18 cellular contexts compared by ENCODE assay signal in the genomic region with DNA sequence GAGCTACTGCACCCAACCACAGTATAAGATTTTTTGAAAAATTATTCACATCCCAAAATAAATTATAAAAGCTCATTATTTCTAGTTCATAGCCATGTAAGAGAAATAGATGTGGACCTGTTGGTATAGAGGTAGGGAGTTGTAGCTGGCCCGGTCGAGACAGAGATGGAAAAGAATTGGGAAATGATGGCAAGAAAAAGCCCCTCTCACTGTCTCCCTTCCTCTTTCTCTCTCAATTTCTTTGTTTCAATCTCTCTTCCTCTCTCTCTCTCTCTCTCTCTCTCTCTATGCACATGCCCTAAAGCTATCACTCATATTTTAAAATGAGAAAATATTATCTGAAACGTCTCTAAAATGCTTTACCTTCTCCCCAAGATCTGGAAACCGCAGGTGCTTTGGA.
"Had no signal": no experiment of that assay in that cellular context is flagged by ENCODE, and none has a peak within 500 bp of the region (broad histone marks: within the 10 kb centered on the region; RNA-seq: fewer than 3 reads in every experiment).

No MANE protein-coding gene starts in this region.

- H3K4me3 ChIP-seq: cardiac muscle cell, esophagus squamous epithelium, mucosa of descending colon, upper lobe of right lung had no signal

- H3K4me3 Mint-ChIP-seq: activated B cell treated with CpG ODN at 0.5 μM for 24 hours; activated CD8-positive, alpha-beta T cell treated with anti-CD3 and anti-CD28 coated beads for 36 hours; activated T-cell treated with anti-CD3 and anti-CD28 coated beads, Interleukin-2, amount 50 U/mL, for 24 hours; naive thymus-derived CD4-positive, alpha-beta T cell had no signal

- H3K27ac Mint-ChIP-seq: activated B cell treated with CpG ODN at 0.5 μM for 24 hours; activated CD8-positive, alpha-beta T cell treated with anti-CD3 and anti-CD28 coated beads for 36 hours; activated naive CD4-positive, alpha-beta T cell treated with anti-CD3 and anti-CD28 coated beads, Interleukin-2, amount 50 U/mL, for 72 hours; activated T-cell treated with anti-CD3 and anti-CD28 coated beads, Interleukin-2, amount 50 U/mL, for 24 hours; naive thymus-derived CD4-positive, alpha-beta T cell; T-helper 2 cell treated with Interferon-gamma antibody and Interleukin-4, amounts not matched to agents 5 μg/mL and 100 μg/mL, for 36 hours had no signal

- DNase-seq: activated B cell treated with CpG ODN at 0.5 μM for 24 hours; activated CD4-positive, alpha-beta T cell treated with anti-CD3 and anti-CD28 coated beads for 48 hours; activated CD8-positive, alpha-beta T cell treated with anti-CD3 and anti-CD28 coated beads for 36 hours; activated gamma-delta T cell treated with Interleukin-2 at 50 U/mL for 16 hours; activated T-cell treated with anti-CD3 and anti-CD28 coated beads, Interleukin-2, amount 50 U/mL, for 24 hours; effector memory CD4-positive, alpha-beta T cell; esophagus squamous epithelium; left ventricle myocardium superior; mucosa of descending colon; naive thymus-derived CD4-positive, alpha-beta T cell; retina; stimulated activated naive CD4-positive, alpha-beta T cell; upper lobe of right lung had no signal

- FAIRE-seq: endothelial cell of umbilical vein had no signal

- H3K9me3 ChIP-seq: esophagus squamous epithelium, mucosa of descending colon, neutrophil, upper lobe of right lung had no signal

- H3K36me3 ChIP-seq: cardiac muscle cell, esophagus squamous epithelium, neutrophil, upper lobe of right lung had no signal

- H3K27ac ChIP-seq: cardiac muscle cell, esophagus squamous epithelium, neutrophil had no signal

- H3K36me3 Mint-ChIP-seq: activated naive CD4-positive, alpha-beta T cell treated with anti-CD3 and anti-CD28 coated beads, Interleukin-2, amount 50 U/mL, for 72 hours; naive thymus-derived CD4-positive, alpha-beta T cell had no signal

- H3K27me3 ChIP-seq: cardiac muscle cell, upper lobe of right lung had no signal

- H3K9me3 Mint-ChIP-seq: activated B cell treated with CpG ODN at 0.5 μM for 24 hours; activated CD8-positive, alpha-beta T cell treated with anti-CD3 and anti-CD28 coated beads for 36 hours; activated naive CD4-positive, alpha-beta T cell treated with anti-CD3 and anti-CD28 coated beads, Interleukin-2, amount 50 U/mL, for 72 hours; activated T-cell treated with anti-CD3 and anti-CD28 coated beads, Interleukin-2, amount 50 U/mL, for 24 hours; naive thymus-derived CD4-positive, alpha-beta T cell; T-helper 2 cell treated with Interferon-gamma antibody and Interleukin-4, amounts not matched to agents 5 μg/mL and 100 μg/mL, for 36 hours had no signal

- ATAC-seq: activated CD8-positive, alpha-beta T cell treated with anti-CD3 and anti-CD28 coated beads for 36 hours; left ventricle myocardium superior; mucosa of descending colon; naive thymus-derived CD4-positive, alpha-beta T cell; upper lobe of right lung had no signal
